8 cellular contexts compared by ENCODE assay signal in the genomic region with DNA sequence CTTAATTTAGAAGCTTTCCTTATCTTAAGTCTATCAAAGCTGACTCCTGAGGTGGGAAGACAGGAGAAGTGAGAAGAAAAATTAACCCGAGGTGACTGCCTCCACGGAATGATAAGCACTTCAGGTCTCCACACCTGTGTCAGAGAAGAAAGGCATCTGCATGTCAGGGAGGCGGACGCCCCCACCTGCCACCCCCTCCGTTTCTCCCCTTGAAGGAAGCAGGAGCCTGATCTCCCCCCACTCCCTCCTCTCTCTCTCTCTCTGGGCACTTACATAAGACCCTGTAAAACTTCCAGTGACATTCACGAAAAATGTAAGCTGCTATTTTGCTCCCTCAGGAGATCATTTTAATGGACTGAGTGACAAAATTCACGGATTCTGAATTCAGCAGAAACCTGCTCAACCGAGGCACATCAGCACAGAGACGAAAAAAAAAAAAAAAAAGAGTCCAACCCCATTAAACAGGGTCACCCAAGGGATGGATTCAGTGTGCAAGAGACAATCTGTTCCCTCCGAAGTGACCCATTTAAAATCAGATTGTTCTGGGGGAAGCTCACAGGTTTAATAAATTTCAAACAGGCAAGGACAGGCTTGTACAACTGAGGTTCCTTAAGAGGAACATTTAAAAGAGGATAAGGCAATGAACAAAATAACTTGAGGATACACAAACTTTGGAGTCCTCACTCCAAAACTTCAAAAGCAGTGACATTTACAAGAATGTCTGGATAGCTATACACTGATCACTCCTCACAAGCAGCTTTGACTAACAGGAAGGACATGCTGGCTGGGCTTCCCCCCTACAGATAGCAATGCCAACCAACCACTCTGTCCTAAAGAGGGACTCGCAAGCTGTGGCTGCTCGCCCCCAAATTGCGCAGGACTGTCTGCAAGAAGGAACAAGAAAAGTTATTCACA. TPM values are rescaled to one million over a fixed set of nuclear protein-coding genes. Genes with fewer than 3 reads are reported as not detected.
A peak's percentile ranks its signal among the peaks of the same experiment; 100 is the strongest.
DNase-seq lines count a peak whose midpoint lies in the region; ATAC-seq and TF ChIP-seq lines count a peak whose summit lies in the region.

No MANE protein-coding gene starts in this region.

- peak overlapping the region; percentile 66 for H3K4me2 ChIP-seq in OCI-LY1 (ENCODE audit: low read length)
- H3K4me2 ChIP-seq in fibroblast of lung (ENCODE audit: extremely low read depth, insufficient read depth, low read length): peak overlapping the region; percentile 96
- peak overlapping the region; percentile 80 for H3K4me2 ChIP-seq in osteoblast (ENCODE audit: insufficient read depth, low read length)

- DNase-seq in GM12864 (ENCODE audit: low read depth): no peak
- peak; percentile 28 to 49 for DNase-seq in fibroblast of lung (ENCODE audit: low read depth in 2 of 2)
- DNase-seq in osteoblast (ENCODE audit: insufficient read length, low spot score, missing footprints): no peak
- no peak for DNase-seq in stimulated activated CD4-positive, alpha-beta T cell treated with anti-CD3 and anti-CD28 coated beads, Interleukin-4, amount 100 ng/mL, for 4 hours
- DNase-seq in epidermal melanocyte (ENCODE audit: insufficient read length, low spot score): no peak

- H3K36me3 ChIP-seq in OCI-LY1 (ENCODE audit: insufficient read depth, low read length) (no peaks in the 10 kb centered on the region), fibroblast of lung (ENCODE audit: control insufficient read depth, insufficient read depth, low read length) (no peaks in the 10 kb centered on the region), osteoblast (ENCODE audit: insufficient read depth, low read length) (no peaks in the 10 kb centered on the region)

- H3K4me1 ChIP-seq in OCI-LY1 (ENCODE audit: insufficient read depth, low read length, severe bottlenecking) (peaks cover 28% of the 10 kb centered on the region), fibroblast of lung (ENCODE audit: control insufficient read depth, extremely low read depth, insufficient read depth, low read length) (peaks cover 3% of the 10 kb centered on the region), osteoblast (ENCODE audit: insufficient read depth, low read length) (peaks cover 13% of the 10 kb centered on the region)

- H3K9ac ChIP-seq in OCI-LY1 (ENCODE audit: low read length): peak overlapping the region; percentile 62; the same call in 1 of the 2 replicates
- H3K9ac ChIP-seq in fibroblast of lung (ENCODE audit: insufficient read depth, low read length): peak overlapping the region; percentile 61

- no peaks in the 10 kb centered on the region for H3K9me3 ChIP-seq in OCI-LY1 (ENCODE audit: low read length)
- no peaks in the 10 kb centered on the region for H3K9me3 ChIP-seq in fibroblast of lung (ENCODE audit: control insufficient read depth, insufficient read depth, low read depth, low read length)
- no peaks in the 10 kb centered on the region for H3K9me3 ChIP-seq in osteoblast (ENCODE audit: low read depth, low read length)

- no peak overlapping the region for H3K27ac ChIP-seq in OCI-LY1 (ENCODE audit: low read depth, low read length, poor library complexity, severe bottlenecking)
- peak overlapping the region; percentile 16 for H3K27ac ChIP-seq in fibroblast of lung (ENCODE audit: insufficient read depth, low read length)
- H3K27ac ChIP-seq in osteoblast (ENCODE audit: low read depth, low read length): no peak overlapping the region

- H3K4me3 ChIP-seq in GM12864 (ENCODE audit: low read depth, low read length): peak overlapping the region; percentile 94
- H3K4me3 ChIP-seq in OCI-LY1 (ENCODE audit: low read depth, low read length, poor library complexity, severe bottlenecking): peak overlapping the region; percentile 70
- peak overlapping the region; percentile 64 to 84 (median 76) for H3K4me3 ChIP-seq in fibroblast of lung (replicated peaks in 1 of 4; ENCODE audit: control extremely low read depth in 1 of 4, insufficient read depth in 1 of 4, low read depth in 3 of 4, low read length in 4 of 4)
- peak overlapping the region; percentile 74 for H3K4me3 ChIP-seq in osteoblast (ENCODE audit: insufficient read depth, low read length)

- no peaks in the 10 kb centered on the region for H3F3A ChIP-seq in OCI-LY1 (ENCODE audit: insufficient read depth, low read length)

- H4K20me1 ChIP-seq in OCI-LY1 (ENCODE audit: insufficient read depth, low read length) (no peaks in the 10 kb centered on the region), fibroblast of lung (ENCODE audit: control insufficient read depth, extremely low read depth, insufficient read depth, low read length) (peaks cover 2% of the 10 kb centered on the region), osteoblast (ENCODE audit: insufficient read depth, low read length) (peaks cover 10% of the 10 kb centered on the region)

- no peaks in the 10 kb centered on the region for H3K79me2 ChIP-seq in OCI-LY1 (ENCODE audit: insufficient read depth, low read length)
- peaks cover 10% of the 10 kb centered on the region for H3K79me2 ChIP-seq in fibroblast of lung (ENCODE audit: control insufficient read depth, insufficient read depth, low read length)
- H3K79me2 ChIP-seq in osteoblast (ENCODE audit: insufficient read depth, low read length): peaks cover 4% of the 10 kb centered on the region

- no peak overlapping the region for H2AFZ ChIP-seq in OCI-LY1 (ENCODE audit: low read length)
- H2AFZ ChIP-seq in fibroblast of lung (ENCODE audit: low read length): peak overlapping the region; percentile 62
- peak overlapping the region; percentile 77 for H2AFZ ChIP-seq in osteoblast (ENCODE audit: low read length)

- TF ChIP-seq CTCF in GM12864 (IDR thresholded peaks at IDR 0.05; ENCODE audit: low read depth, low read length, missing control alignments) (no peak), OCI-LY1 (IDR thresholded peaks at IDR 0.05; ENCODE audit: low read length) (no peak), fibroblast of lung (conservative IDR thresholded peaks at IDR 0.05 in 1 of 2, IDR thresholded peaks at IDR 0.05 in 1 of 2; ENCODE audit: low read depth in 1 of 2, low read length in 2 of 2) (no peak), osteoblast (IDR thresholded peaks at IDR 0.05; ENCODE audit: extremely low read depth, low read depth, low read length) (no peak)

- H3K9me2 ChIP-seq in OCI-LY1 (ENCODE audit: low read depth, low read length): no peaks in the 10 kb centered on the region

- ATAC-seq in GM18519 (IDR thresholded peaks at IDR 0.05; ENCODE audit: low FRiP score, unreplicated experiment): no peak
- ATAC-seq in esophagus mucosa: no peak

- H3K27me3 ChIP-seq in OCI-LY1 (ENCODE audit: insufficient read depth, low read length) (no peaks in the 10 kb centered on the region), fibroblast of lung (ENCODE audit: control insufficient read depth, insufficient read depth, low read length) (no peaks in the 10 kb centered on the region), osteoblast (ENCODE audit: insufficient read depth, low read length) (peaks cover 3% of the 10 kb centered on the region)

RNA-seq across cellular contexts. Expression of gene LARGE1, which starts 1.3 kb away (rescaled TPM):
- total RNA-seq in fibroblast of lung (15.2 and 19.2 TPM in 2 replicates), osteoblast (22.8 and 23.6 TPM in 2 replicates), esophagus mucosa (6.2 TPM)
- 13.6 and 14.1 TPM in 2 replicates for polyA plus RNA-seq in fibroblast of lung
- 11.6 and 11.7 TPM in 2 replicates for polyA plus RNA-seq in fibroblast of lung (2012)
- 33.7 and 72.6 TPM in 2 replicates for polyA minus RNA-seq in fibroblast of lung (ENCODE audit: low replicate concordance)

Comparison
In these comparisons a context has a peak if more than half of its experiments do, and no peak if none do; other contexts are left out.
1. DNase-seq: peak in fibroblast of lung (2 of 2); none in GM12864 (single experiment), osteoblast (single experiment), stimulated activated CD4-positive, alpha-beta T cell treated with anti-CD3 and anti-CD28 coated beads, Interleukin-4, amount 100 ng/mL, for 4 hours (0 of 2) and epidermal melanocyte (single experiment).
2. Peak in every context shown above with its lines, with median percentiles within 50 percentile points of each other: H3K4me3 ChIP-seq and H3K4me2 ChIP-seq.